22 cellular contexts compared by ENCODE assay signal in the genomic region with DNA sequence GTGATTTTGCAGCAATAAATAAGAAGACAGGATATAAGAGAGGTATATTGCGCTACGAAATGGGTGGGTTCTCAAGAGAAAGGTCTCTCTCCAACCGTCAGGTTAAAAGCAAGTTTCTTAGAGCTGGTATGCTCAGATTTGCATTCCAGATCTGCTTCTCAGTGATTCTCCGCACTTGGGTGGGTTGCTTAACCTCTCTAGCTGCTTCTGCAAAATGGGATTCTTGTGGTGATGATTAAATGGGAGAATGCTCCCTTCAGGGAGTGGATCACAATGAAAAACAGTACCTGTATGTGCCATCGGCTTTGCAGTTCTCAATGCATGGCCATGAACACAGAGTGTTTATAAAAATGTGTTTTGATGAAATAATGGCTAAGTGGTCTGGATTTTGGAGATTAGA.
"Had no signal": no experiment of that assay in that cellular context is flagged by ENCODE, and none has a peak within 500 bp of the region (broad histone marks: within the 10 kb centered on the region; RNA-seq: fewer than 3 reads in every experiment).

No MANE protein-coding gene starts in this region.

- H3K27me3 ChIP-seq: colonic mucosa, gastrocnemius medialis, heart right ventricle, left lung had no signal

- ATAC-seq: effector memory CD8-positive, alpha-beta T cell; esophagus mucosa; gastrocnemius medialis; left cardiac atrium; left lung; left ventricle myocardium superior; lower lobe of right lung; mucosa of descending colon had no signal

- H3K36me3 Mint-ChIP-seq: mesothelial cell of epicardium had no signal

- H3K4me3 Mint-ChIP-seq: dendritic cell treated with granulocyte-macrophage colony-stimulating factor and Interleukin-4, amounts not matched to agents 40 ng/mL and 50 ng/mL, for 4 days; effector memory CD8-positive, alpha-beta T cell; endodermal cell; mesothelial cell of epicardium had no signal

- H3K27ac Mint-ChIP-seq: dendritic cell treated with granulocyte-macrophage colony-stimulating factor and Interleukin-4, amounts not matched to agents 40 ng/mL and 50 ng/mL, for 4 days; effector memory CD8-positive, alpha-beta T cell; endodermal cell; mesothelial cell of epicardium had no signal

- H3K9me3 ChIP-seq: colonic mucosa, esophagus squamous epithelium, gastrocnemius medialis, heart right ventricle, left lung, lower lobe of right lung, mucosa of descending colon had no signal

- H3K36me3 ChIP-seq: colonic mucosa, esophagus squamous epithelium, gastrocnemius medialis, heart right ventricle, left lung, lower lobe of right lung had no signal

- H3K9me3 Mint-ChIP-seq: dendritic cell treated with granulocyte-macrophage colony-stimulating factor and Interleukin-4, amounts not matched to agents 40 ng/mL and 50 ng/mL, for 4 days; effector memory CD8-positive, alpha-beta T cell; endodermal cell had no signal

- H3K4me3 ChIP-seq: colonic mucosa, esophagus squamous epithelium, gastrocnemius medialis, heart right ventricle, left lung, lower lobe of right lung, mucosa of descending colon had no signal

- DNase-seq: colonic mucosa; cortex of kidney; effector CD8-positive, alpha-beta T cell; effector memory CD8-positive, alpha-beta T cell; endodermal cell; erythroblast; esophagus squamous epithelium; foreskin fibroblast; foreskin melanocyte; gastrocnemius medialis; glutamatergic neuron; heart right ventricle; hippocampal formation; left cardiac atrium; left lung; left ventricle myocardium superior; lower lobe of right lung; mesenchymal stem cell; mucosa of descending colon had no signal

- H3K27me3 Mint-ChIP-seq: effector memory CD8-positive, alpha-beta T cell had no signal

- H3K4me1 Mint-ChIP-seq: endodermal cell had no signal
